ENCODE assay signal across 8 cellular contexts in the genomic region with DNA sequence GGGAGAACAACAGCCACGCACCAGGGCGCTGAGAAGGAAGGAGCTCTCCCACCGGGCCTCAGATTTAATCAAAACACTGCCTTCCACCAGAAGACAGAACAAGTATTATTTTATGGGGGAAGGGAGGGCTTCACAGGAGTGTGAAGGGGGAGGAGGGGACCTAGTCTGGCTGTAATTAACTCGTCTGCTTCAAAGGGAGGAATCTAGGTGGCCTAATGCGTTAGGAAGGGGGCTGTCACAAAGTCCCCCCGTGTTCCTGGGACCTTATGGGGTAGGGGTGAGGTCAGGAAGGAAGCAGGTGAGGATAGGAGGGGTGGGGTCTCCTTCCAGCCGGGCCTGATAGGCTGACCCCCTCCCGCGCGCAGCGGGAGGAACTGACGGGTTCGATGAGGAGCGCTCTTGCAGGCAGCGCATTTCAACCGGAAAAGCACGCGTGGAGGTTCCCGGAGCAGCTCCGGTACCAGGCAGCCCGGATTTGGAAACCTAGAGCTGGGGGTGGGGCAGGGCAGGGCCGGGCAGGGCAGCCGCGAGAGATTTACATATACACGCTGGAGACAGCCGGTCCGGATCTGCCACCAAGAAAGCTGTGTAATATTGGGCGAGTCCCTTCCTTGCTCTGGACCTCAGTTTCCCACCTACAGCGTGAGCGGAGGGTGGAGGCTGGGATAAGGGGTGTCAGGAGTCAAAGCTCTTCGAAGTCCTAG. TPM values are rescaled to one million over a fixed set of nuclear protein-coding genes. Genes with fewer than 3 reads are reported as not detected.
DNase-seq lines count a peak whose midpoint lies in the region; ATAC-seq and TF ChIP-seq lines count a peak whose summit lies in the region.

No MANE protein-coding gene starts in this region.

- peak overlapping the region; percentile 40; the same call in 1 of the 2 replicates for H2AFZ ChIP-seq in Loucy (ENCODE audit: low read length)

- H3K27me3 ChIP-seq in BLaER1 (peaks cover 45% of the 10 kb centered on the region), Loucy (ENCODE audit: insufficient read depth, low read length, poor library complexity, severe bottlenecking) (no peaks in the 10 kb centered on the region), psoas muscle (ENCODE audit: insufficient read depth in 3 of 3, low read length in 2 of 3) (no peaks in the 10 kb centered on the region)

- H3K79me2 ChIP-seq in Loucy (ENCODE audit: insufficient read depth, low read length), result no peaks in the 10 kb centered on the region

- peak; percentile 17 to 43 for ATAC-seq in left cardiac atrium
- ATAC-seq in psoas muscle, result peak; percentile 29 to 52 (median 40)
- no peak for ATAC-seq in GM19395 (IDR thresholded peaks at IDR 0.05; ENCODE audit: unreplicated experiment)
- no peak for ATAC-seq in GM18870 (IDR thresholded peaks at IDR 0.05; ENCODE audit: unreplicated experiment)

- WGBS in psoas muscle, 3 donors, result 22 to 36% (median 23%) methylated on average over 31 of the region's 31 CpGs

- H3K9me2 ChIP-seq in Loucy (replicated peaks; ENCODE audit: low read depth, low read length), result no peaks in the 10 kb centered on the region

- H4K20me1 ChIP-seq in BLaER1, result peaks cover 63% of the 10 kb centered on the region
- H4K20me1 ChIP-seq in Loucy (ENCODE audit: insufficient read depth, low read length, poor library complexity, severe bottlenecking), result no peaks in the 10 kb centered on the region

- peaks cover 22% of the 10 kb centered on the region for H3K4me1 Mint-ChIP-seq in activated naive CD8-positive, alpha-beta T cell treated with anti-CD3 and anti-CD28 coated beads for 36 hours

- intact Hi-C loops in left cardiac atrium (cut with DNase I) (loop anchor here (5.0 to 10.0 kb wide), 5 partner anchors 45 to 150 kb away; no protein-coding TSS in a partner anchor), psoas muscle (cut with DNase I) (loop anchor here (5.0 kb wide), 2 partner anchors 50 to 150 kb away; no protein-coding TSS in a partner anchor)

- no peak for DNase-seq in activated naive CD8-positive, alpha-beta T cell treated with anti-CD3 and anti-CD28 coated beads for 36 hours
- peak; percentile 81 for DNase-seq in left cardiac atrium
- DNase-seq in psoas muscle, result peak; percentile 59 to 65
- DNase-seq in ecto neural progenitor cell (ENCODE audit: low spot score), result no peak

- H3K9me3 ChIP-seq in BLaER1 (no peaks in the 10 kb centered on the region), Loucy (ENCODE audit: insufficient read depth, low read depth, low read length) (no peaks in the 10 kb centered on the region), psoas muscle (no peaks in the 10 kb centered on the region)

- H3K4me2 ChIP-seq in BLaER1 (peak overlapping the region; percentile 99), Loucy (ENCODE audit: low read depth, low read length, poor library complexity, severe bottlenecking) (peak overlapping the region; percentile 78)

- H3K36me3 Mint-ChIP-seq in activated naive CD8-positive, alpha-beta T cell treated with anti-CD3 and anti-CD28 coated beads for 36 hours, result no peaks in the 10 kb centered on the region

- H3K27me3 Mint-ChIP-seq in activated naive CD8-positive, alpha-beta T cell treated with anti-CD3 and anti-CD28 coated beads for 36 hours, result peaks cover 12% of the 10 kb centered on the region

- no peaks in the 10 kb centered on the region for H3F3A ChIP-seq in Loucy (ENCODE audit: low read depth)

- H3K4me1 ChIP-seq in BLaER1 (peaks cover 37% of the 10 kb centered on the region), Loucy (ENCODE audit: insufficient read depth, low read length, poor library complexity, severe bottlenecking) (peaks cover 17% of the 10 kb centered on the region), psoas muscle (peaks cover 47% of the 10 kb centered on the region)

- TF ChIP-seq CTCF in Loucy (conservative IDR thresholded peaks at IDR 0.05; ENCODE audit: low read length) (no peak), psoas muscle (IDR thresholded peaks at IDR 0.05) (no peak)

- no peaks in the 10 kb centered on the region for H3K9me3 Mint-ChIP-seq in activated naive CD8-positive, alpha-beta T cell treated with anti-CD3 and anti-CD28 coated beads for 36 hours

- no peak overlapping the region for H3K27ac Mint-ChIP-seq in activated naive CD8-positive, alpha-beta T cell treated with anti-CD3 and anti-CD28 coated beads for 36 hours

- peak overlapping the region; percentile 80 for H3K4me3 Mint-ChIP-seq in activated naive CD8-positive, alpha-beta T cell treated with anti-CD3 and anti-CD28 coated beads for 36 hours

- H3K9ac ChIP-seq in BLaER1, result peak overlapping the region; percentile 12; the same call in 1 of the 2 replicates
- H3K9ac ChIP-seq in Loucy (ENCODE audit: low read depth, low read length, poor library complexity, severe bottlenecking), result no peak overlapping the region

- H3K4me3 ChIP-seq in BLaER1, result peak overlapping the region; percentile 82
- peak overlapping the region; percentile 82 for H3K4me3 ChIP-seq in Loucy (ENCODE audit: low read length, poor library complexity, severe bottlenecking)
- H3K4me3 ChIP-seq in psoas muscle, result peak overlapping the region; percentile 98

- no peak overlapping the region for H3K27ac ChIP-seq in BLaER1
- peak overlapping the region; percentile 97 for H3K27ac ChIP-seq in psoas muscle

- H3K36me3 ChIP-seq in BLaER1 (no peaks in the 10 kb centered on the region), Loucy (ENCODE audit: insufficient read depth, low read length) (no peaks in the 10 kb centered on the region), psoas muscle (ENCODE audit: insufficient read depth in 1 of 2, low read depth in 1 of 2) (no peaks in the 10 kb centered on the region)

RNA-seq across cellular contexts. Expression of gene SHB, which starts 2.0 kb away (rescaled TPM):
- total RNA-seq in activated naive CD8-positive, alpha-beta T cell treated with anti-CD3 and anti-CD28 coated beads for 36 hours, result 1 to 10 TPM; 1.2 to 1.8 TPM
- 10 to 100 TPM; 20.3 to 34.6 TPM for total RNA-seq in left cardiac atrium
- total RNA-seq in psoas muscle, result 10 to 100 TPM in 2 of 4 donors, 1 to 10 TPM in 2; 4.8 to 26.2 (median 12.4) TPM
- 10 to 100 TPM in 1 of 3 donors, 1 to 10 TPM in 2; 4.0 to 30.7 (median 5.1) TPM for polyA plus RNA-seq in psoas muscle

Comparison
In these comparisons a context has a peak if more than half of its experiments do, and no peak if none do; other contexts are left out.
1. DNase-seq: peak in left cardiac atrium (single experiment) and psoas muscle (2 of 2); none in activated naive CD8-positive, alpha-beta T cell treated with anti-CD3 and anti-CD28 coated beads for 36 hours (single experiment) and ecto neural progenitor cell (single experiment).
2. ATAC-seq: peak in left cardiac atrium (2 of 2) and psoas muscle (4 of 4); none in GM19395 (single experiment) and GM18870 (single experiment).
3. Peak in every context shown above with its lines, with median percentiles within 50 percentile points of each other: H3K4me3 ChIP-seq.